In the genomic region with DNA sequence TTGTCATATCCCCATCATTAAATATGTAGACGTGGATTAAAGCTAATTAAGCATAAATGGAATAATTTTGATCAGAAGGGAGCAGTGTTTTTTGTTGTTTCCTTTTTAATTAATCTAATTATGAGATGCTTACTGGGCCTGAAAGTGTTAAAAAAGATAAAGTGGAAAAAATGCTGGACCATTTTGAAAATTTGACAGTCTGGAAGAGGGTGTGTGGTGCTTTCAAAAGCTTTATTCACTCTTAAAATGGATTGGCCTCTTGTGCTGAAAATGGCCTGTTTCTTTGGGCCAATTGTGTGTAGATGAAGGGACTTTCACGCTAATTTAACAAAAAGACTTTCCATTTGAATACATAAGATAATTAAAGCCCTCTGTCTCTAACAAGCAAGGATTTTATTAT, we compare ENCODE assay signal across 9 cellular contexts. TPM values are rescaled to one million over a fixed set of nuclear protein-coding genes. Genes with fewer than 3 reads are reported as not detected.
DNase-seq lines count a peak whose midpoint lies in the region; ATAC-seq and TF ChIP-seq lines count a peak whose summit lies in the region.
"Had no signal": no experiment of that assay in that cellular context is flagged by ENCODE, and none has a peak within 500 bp of the region (broad histone marks: within the 10 kb centered on the region; RNA-seq: fewer than 3 reads in every experiment).

No MANE protein-coding gene starts in this region.

- H3K4me1 ChIP-seq in cardiac muscle cell (ENCODE audit: low read depth) = peaks cover 59% of the 10 kb centered on the region
- peaks cover 70% of the 10 kb centered on the region for H3K4me1 ChIP-seq in body of pancreas
- peaks cover 64% of the 10 kb centered on the region for H3K4me1 ChIP-seq in upper lobe of right lung

- no peak for TF ChIP-seq POLR2A in body of pancreas (IDR thresholded peaks at IDR 0.05)

- H3K9me3 Mint-ChIP-seq in memory B cell = no peaks in the 10 kb centered on the region

- H3K4me3 Mint-ChIP-seq in memory B cell = peak overlapping the region; percentile 80

- peak overlapping the region; percentile 81 for H3K27ac Mint-ChIP-seq in memory B cell

- no peaks in the 10 kb centered on the region for H3K27me3 Mint-ChIP-seq in memory B cell

- peaks cover 51% of the 10 kb centered on the region for H3K4me1 Mint-ChIP-seq in memory B cell

- H3K27me3 ChIP-seq in cardiac muscle cell (no peaks in the 10 kb centered on the region), body of pancreas (no peaks in the 10 kb centered on the region), upper lobe of right lung (no peaks in the 10 kb centered on the region)

- peaks cover 9% of the 10 kb centered on the region for H3K36me3 Mint-ChIP-seq in memory B cell

- no peaks in the 10 kb centered on the region for H3K36me3 ChIP-seq in cardiac muscle cell
- H3K36me3 ChIP-seq in body of pancreas (replicated peaks in 1 of 2; ENCODE audit: insufficient read depth in 1 of 2, low read depth in 2 of 2) = no peaks in the 10 kb centered on the region
- H3K36me3 ChIP-seq in upper lobe of right lung = no peaks in the 10 kb centered on the region

- 27 to 35% methylated on average over 2 of the region's 2 CpGs for WGBS in body of pancreas, 2 donors

- no peak for ATAC-seq in left cardiac atrium
- no peak for ATAC-seq in body of pancreas
- ATAC-seq in memory B cell (ENCODE audit: low read depth) = no peak
- no peak for ATAC-seq in upper lobe of right lung
- ATAC-seq in HG03432 (IDR thresholded peaks at IDR 0.05; ENCODE audit: unreplicated experiment) = no peak
- no peak for ATAC-seq in GM21447 (IDR thresholded peaks at IDR 0.05; ENCODE audit: unreplicated experiment)

- H3K4me3 ChIP-seq in cardiac muscle cell (peak overlapping the region; percentile 70), body of pancreas (peak overlapping the region in 1 of 2 donors; percentile 58), upper lobe of right lung (peak overlapping the region; percentile 86)

- TF ChIP-seq CTCF in cardiac muscle cell (IDR thresholded peaks at IDR 0.05; ENCODE audit: low read depth, low read length) = no peak
- TF ChIP-seq CTCF in body of pancreas (IDR thresholded peaks at IDR 0.05) = no peak
- TF ChIP-seq CTCF in upper lobe of right lung (IDR thresholded peaks at IDR 0.05) = no peak

- H3K27ac ChIP-seq in cardiac muscle cell (peak overlapping the region; percentile 92), body of pancreas (peak overlapping the region in 3 of 4 donors; percentile 75 to 87 (median 81)), upper lobe of right lung (peak overlapping the region; percentile 90)

- intact Hi-C loops in left cardiac atrium (cut with DNase I) (no loop called here), body of pancreas (cut with DNase I) (no loop called here), upper lobe of right lung (cut with DNase I) (no loop called here)

- H3K9me3 ChIP-seq in cardiac muscle cell (ENCODE audit: low read depth) (no peaks in the 10 kb centered on the region), body of pancreas (no peaks in the 10 kb centered on the region), upper lobe of right lung (no peaks in the 10 kb centered on the region)

- DNase-seq in cardiac muscle cell (ENCODE audit: low read depth in 1 of 2, low spot score in 1 of 2) (no peak), left cardiac atrium (no peak), body of pancreas (no peak), memory B cell (ENCODE audit: low spot score in 2 of 2) (no peak), upper lobe of right lung (no peak), cerebellar cortex (ENCODE audit: low spot score) (no peak)
- DNase-seq: activated gamma-delta T cell treated with Interleukin-2 at 50 U/mL for 16 hours had no signal

RNA-seq across cellular contexts. Expression of a gene that starts 1.8 kb away (rescaled TPM):
- total RNA-seq in cardiac muscle cell = 39.6 and 61.1 TPM in 2 replicates
- 50.2 and 73.2 TPM in 2 replicates for polyA plus RNA-seq in cardiac muscle cell
- total RNA-seq in left cardiac atrium = 10 to 100 TPM; 30.6 to 39.8 TPM
- 10 to 100 TPM; 25.2 to 39.9 TPM for total RNA-seq in body of pancreas
- 46.4 TPM for total RNA-seq in upper lobe of right lung
